In genomic region chrX:47513034-47513696, GRCh38 we compare ENCODE assay signal across 8 cellular contexts. TPM values are rescaled to one million over a fixed set of nuclear protein-coding genes. Genes with fewer than 3 reads are reported as not detected.
DNase-seq lines count a peak whose midpoint lies in the region; TF ChIP-seq lines count a peak whose summit lies in the region.
"Not testable (repeated sequence)": the region's sequence is repeated elsewhere in the genome, so short reads cannot be mapped to it uniquely, and the experiment has no call there.

No MANE protein-coding gene starts in this region.

- in situ Hi-C loops in mammary epithelial cell (cut with MboI; ENCODE audit: low sequenced_read_pairs in 2 of 2) = not testable (repeated sequence)

- peak overlapping the region; percentile 89 for H3K4me3 Mint-ChIP-seq in neural crest cell

- H3K27ac ChIP-seq in mammary epithelial cell (ENCODE audit: insufficient read depth, low read depth, low read length); left ventricle myocardium inferior (replicated peaks); testis: not testable (repeated sequence)

- CTCF ChIA-PET in HEK293T (lab: Yijun Ruan, JAX) = interaction anchor here (0.6 kb wide), 1 partner anchor 514 kb away, joined by 3 read pairs; no protein-coding TSS in a partner anchor
- CTCF ChIA-PET in mammary epithelial cell (lab: Charles Lee; ENCODE audit: low non-redundant PET) = not testable (repeated sequence)

- 17% methylated on average over 1 of the region's 67 CpGs for WGBS in mammary epithelial cell (ENCODE audit: low coverage, missing lambda C conversion rate)
- 1 to 3% methylated on average over 10 to 24 of the region's 67 CpGs for WGBS in testis, 2 donors

- H2AFZ ChIP-seq in mammary epithelial cell (ENCODE audit: low read depth, low read length) = peak overlapping the region; percentile 81

- not testable (repeated sequence) for H3K36me3 ChIP-seq in ES-I3 (ENCODE audit: insufficient read depth, low read length); mammary epithelial cell (ENCODE audit: insufficient read depth, low read length); left ventricle myocardium inferior; testis (ENCODE audit: low read depth, missing control alignments)

- intact Hi-C loops in mammary epithelial cell (cut with micrococcal nuclease); left ventricle myocardium inferior (cut with micrococcal nuclease); testis (cut with DNase I; ENCODE audit: low total_unique reads): not testable (repeated sequence)

- not testable (repeated sequence) for H3K27ac Mint-ChIP-seq in neural crest cell (ENCODE audit: unreplicated experiment)

- H3K36me3 Mint-ChIP-seq in neural crest cell (ENCODE audit: low read depth) = not testable (repeated sequence)

- TF ChIP-seq POLR2A in testis (IDR thresholded peaks at IDR 0.05) = not testable (repeated sequence)

- not testable (repeated sequence) for H3K27me3 ChIP-seq in mammary epithelial cell (ENCODE audit: insufficient read depth, low read length); left ventricle myocardium inferior (ENCODE audit: low read depth); testis

- peaks cover 13% of the 10 kb centered on the region for H3K4me1 Mint-ChIP-seq in neural crest cell

- peak overlapping the region; percentile 44 for H3K9ac ChIP-seq in ES-I3 (ENCODE audit: low read depth, low read length)
- not testable (repeated sequence) for H3K9ac ChIP-seq in mammary epithelial cell (ENCODE audit: insufficient read depth, low read length)

- not testable (repeated sequence) for TF ChIP-seq CTCF in mammary epithelial cell (conservative IDR thresholded peaks at IDR 0.05 in 1 of 2, IDR thresholded peaks at IDR 0.05 in 1 of 2; ENCODE audit: extremely low read depth in 1 of 2, insufficient read depth in 1 of 2, low read depth in 1 of 2, low read length in 2 of 2); left ventricle myocardium inferior (IDR thresholded peaks at IDR 0.05; ENCODE audit: borderline replicate concordance); neural crest cell (conservative IDR thresholded peaks at IDR 0.05); testis (IDR thresholded peaks at IDR 0.05)

- dilution Hi-C loops in mammary epithelial cell (cut with HindIII; ENCODE audit: low sequenced_read_pairs) = not testable (repeated sequence)

- H3K79me2 ChIP-seq in mammary epithelial cell (ENCODE audit: insufficient read depth, low read length) = not testable (repeated sequence)

- peak overlapping the region in 2 of 3 experiments; percentile 4 to 14 for H3K4me3 ChIP-seq in mammary epithelial cell (replicated peaks in 1 of 3; ENCODE audit: insufficient read depth in 1 of 3, low read depth in 2 of 3, low read length in 3 of 3)
- peak overlapping the region; percentile 60 for H3K4me3 ChIP-seq in left ventricle myocardium inferior
- peak overlapping the region; percentile 24 to 49 for H3K4me3 ChIP-seq in testis

- not testable (repeated sequence) for BruUV-seq in mammary epithelial cell (replicated peaks; lab: Mats Ljungman, UMichigan)

- DNase-seq in HEK293T (ENCODE audit: extremely low spot score); mammary epithelial cell; left ventricle myocardium inferior: not testable (repeated sequence)
- DNase-seq in NAMALWA (ENCODE audit: low spot score) (peak; percentile 29), neural crest cell (ENCODE audit: low read depth, low spot score) (peak; percentile 6), testis (peak; percentile 30)
- DNase-seq in activated CD4-positive, alpha-beta T cell treated with anti-CD3 and anti-CD28 coated beads, Interleukin-2, amount 50 U/mL, for 48 hours = peak; percentile 3 to 8

- not testable (repeated sequence) for H3K9me3 Mint-ChIP-seq in neural crest cell

- peaks cover 13% of the 10 kb centered on the region for H3K27me3 Mint-ChIP-seq in neural crest cell (ENCODE audit: low read depth)

- not testable (repeated sequence) for H3K9me3 ChIP-seq in ES-I3 (ENCODE audit: control insufficient read depth, insufficient read depth, low read length); mammary epithelial cell (replicated peaks; ENCODE audit: insufficient read depth, low read length); left ventricle myocardium inferior (replicated peaks); testis

- not testable (repeated sequence) for H4K20me1 ChIP-seq in mammary epithelial cell (ENCODE audit: insufficient read depth, low read length)

- POLR2A ChIA-PET in HEK293T (lab: Yijun Ruan, JAX) = interaction anchor here (0.9 to 2.1 kb wide), 2 partner anchors 10 to 12 kb away, joined by 6 to 9 read pairs; no protein-coding TSS in a partner anchor

- not testable (repeated sequence) for H3K4me1 ChIP-seq in ES-I3 (ENCODE audit: insufficient read depth, low read length); mammary epithelial cell (ENCODE audit: insufficient read depth, low read length); left ventricle myocardium inferior; testis

- H3K4me2 ChIP-seq in mammary epithelial cell (ENCODE audit: insufficient read depth, low read depth, low read length) = peak overlapping the region; percentile 47

TF ChIP-seq in HEK293T, 16 proteins besides CTCF, POLR2A, EP300 and RAD21:
- peak; percentile 66 for TF ChIP-seq L3MBTL2 (conservative IDR thresholded peaks at IDR 0.05)

RNA-seq across cellular contexts. Expression of gene ZNF41, which starts 30.1 kb away (rescaled TPM):
- total RNA-seq in mammary epithelial cell = 1 to 10 TPM; 6.0 to 9.5 TPM
- 3.5 TPM for polyA plus RNA-seq in mammary epithelial cell
- polyA minus RNA-seq in mammary epithelial cell = 7.2 TPM
- 16.1 TPM for total RNA-seq in left ventricle myocardium inferior
- total RNA-seq in neural crest cell = 7.1 and 7.8 TPM in 2 replicates
- 1 to 10 TPM; 8.1 to 8.3 TPM for total RNA-seq in testis
- 5.2 TPM for polyA plus RNA-seq in testis (ENCODE audit: insufficient read depth, low read depth, low replicate concordance)

RNA-seq across cellular contexts. Expression of gene ARAF, which starts 47.8 kb away (rescaled TPM):
- total RNA-seq in mammary epithelial cell (10 to 100 TPM; 15.8 to 48.6 TPM), left ventricle myocardium inferior (76.4 TPM), neural crest cell (55.7 and 56.3 TPM in 2 replicates), testis (10 to 100 TPM; 29.8 to 44.3 TPM)
- polyA plus RNA-seq in mammary epithelial cell (36.9 TPM), testis (ENCODE audit: insufficient read depth, low read depth, low replicate concordance) (34.4 TPM)
- 35.6 TPM for polyA minus RNA-seq in mammary epithelial cell

Comparison
In these comparisons a context has a peak if more than half of its experiments do, and no peak if none do; other contexts are left out.
1. H3K4me3 ChIP-seq: peak in every context shown above with its lines; median percentile 60 in left ventricle myocardium inferior; 36 in testis; 9 in mammary epithelial cell.